In genomic region chr4:140756292-140757219, GRCh38 we compare ENCODE assay signal across 8 cellular contexts. TPM values are rescaled to one million over a fixed set of nuclear protein-coding genes. Genes with fewer than 3 reads are reported as not detected.
DNase-seq lines count a peak whose midpoint lies in the region; ATAC-seq and TF ChIP-seq lines count a peak whose summit lies in the region.

Gene TBC1D9 (minus strand): TSS chr4:140756385. CDS start chr4:140756045, 340 bp downstream.

- TF ChIP-seq POLR2A in IMR-90 (IDR thresholded peaks at IDR 0.05; ENCODE audit: low read depth, low read length): no peak

- no peak for TF ChIP-seq CTCF in IMR-90 (conservative IDR thresholded peaks at IDR 0.05; ENCODE audit: low read depth, low read length)
- TF ChIP-seq CTCF in OCI-LY1 (IDR thresholded peaks at IDR 0.05; ENCODE audit: low read length): no peak
- TF ChIP-seq CTCF in brain microvascular endothelial cell (IDR thresholded peaks at IDR 0.05; ENCODE audit: low read depth, low read length, missing control alignments): peak; percentile 28

- in situ Hi-C loops in IMR-90 (cut with MboI; ENCODE audit: low sequenced_read_pairs) (no loop called here), brain microvascular endothelial cell (cut with HindIII; ENCODE audit: low pct_ligation_motif_present, low sequenced_read_pairs) (no loop called here)

- peak within 1 kb of the TSS; percentile 83 for H3K9ac ChIP-seq in IMR-90 (ENCODE audit: low read depth, low read length)
- H3K9ac ChIP-seq in OCI-LY1 (ENCODE audit: low read length): peak within 1 kb of the TSS; percentile 31; the same call in 1 of the 2 replicates

- intact Hi-C loops in IMR-90 (cut with micrococcal nuclease): loop anchor here (5.0 kb wide), 5 partner anchors 64 to 234 kb away; partner anchors contain the start of gene ELMOD2
- intact Hi-C loops in posterior vena cava (cut with DNase I): no loop called here

- peak within 1 kb of the TSS; percentile 13 to 63; a peak in 2 of 4 replicates for H4K8ac ChIP-seq in IMR-90 (ENCODE audit: low read depth in 2 of 2, low read length in 2 of 2)

- no peaks in the 10 kb centered on the region for H3K79me2 ChIP-seq in OCI-LY1 (ENCODE audit: insufficient read depth, low read length)

- H3K79me1 ChIP-seq in IMR-90 (ENCODE audit: low read depth in 1 of 2, low read length in 2 of 2): peaks cover 0 to 5% of the 10 kb centered on the region in 2 experiments; a peak in 1 of 4 replicates

- peak within 1 kb of the TSS; percentile 44; the same call in 1 of the 3 replicates for H2BK15ac ChIP-seq in IMR-90 (ENCODE audit: low read depth, low read length)

- 0% methylated on average over 32 of the region's 79 CpGs; no CpG with 5 or more reads in 1 of the 2 experiments for WGBS in IMR-90 (ENCODE audit: extremely low coverage in 2 of 2, insufficient read length in 1 of 2), 2 experiments

- H3K27ac ChIP-seq in IMR-90 (ENCODE audit: insufficient read depth, low read length) (peak within 1 kb of the TSS; percentile 75), OCI-LY1 (ENCODE audit: low read depth, low read length, poor library complexity, severe bottlenecking) (no peak within 1 kb of the TSS), brain microvascular endothelial cell (peak within 1 kb of the TSS; percentile 60)

- POLR2A ChIA-PET in IMR-90 (lab: Charles Lee; ENCODE audit: unreplicated experiment): interaction anchor here (0.5 to 0.9 kb wide), 2 partner anchors 20 to 141 kb away, joined by 3 to 4 read pairs; no protein-coding TSS in a partner anchor

- peak; percentile 50 for ATAC-seq in GM21723 (IDR thresholded peaks at IDR 0.05; ENCODE audit: unreplicated experiment)
- peak; percentile 80 for ATAC-seq in IMR-90 (ENCODE audit: low read depth)

- no peaks in the 10 kb centered on the region for H3K9me3 ChIP-seq in IMR-90 (ENCODE audit: control insufficient read depth, insufficient read depth, low read length)
- H3K9me3 ChIP-seq in OCI-LY1 (ENCODE audit: low read length): no peaks in the 10 kb centered on the region

- no peak for TF ChIP-seq RAD21 in IMR-90 (IDR thresholded peaks at IDR 0.05; ENCODE audit: low read length)

- H4K20me1 ChIP-seq in IMR-90 (ENCODE audit: insufficient read depth, low read length) (no peaks in the 10 kb centered on the region), OCI-LY1 (ENCODE audit: insufficient read depth, low read length) (no peaks in the 10 kb centered on the region)

- H3K27me3 ChIP-seq in IMR-90 (ENCODE audit: control insufficient read depth, insufficient read depth, low read length) (no peaks in the 10 kb centered on the region), OCI-LY1 (ENCODE audit: insufficient read depth, low read length) (no peaks in the 10 kb centered on the region), brain microvascular endothelial cell (replicated peaks) (no peaks in the 10 kb centered on the region)

- no peak within 1 kb of the TSS for H2BK20ac ChIP-seq in IMR-90 (ENCODE audit: low read depth, low read length)

- peaks cover 5% of the 10 kb centered on the region; the same call in 1 of the 2 replicates for H3F3A ChIP-seq in OCI-LY1 (ENCODE audit: insufficient read depth, low read length)

- peak within 1 kb of the TSS; percentile 70 for H2AK9ac ChIP-seq in IMR-90 (replicated peaks; ENCODE audit: low read depth, low read length, poor library complexity)

- H2BK5ac ChIP-seq in IMR-90 (ENCODE audit: low read depth, low read length, poor library complexity, severe bottlenecking): peak within 1 kb of the TSS; percentile 27

- H3K36me3 ChIP-seq in IMR-90 (ENCODE audit: control insufficient read depth, insufficient read depth, low read length) (no peaks in the 10 kb centered on the region), OCI-LY1 (ENCODE audit: insufficient read depth, low read length) (no peaks in the 10 kb centered on the region), brain microvascular endothelial cell (replicated peaks) (no peaks in the 10 kb centered on the region)

- peak within 1 kb of the TSS; percentile 89 for H3K4me3 ChIP-seq in IMR-90 (ENCODE audit: insufficient read depth, low read depth, low read length)
- H3K4me3 ChIP-seq in OCI-LY1 (ENCODE audit: low read depth, low read length, poor library complexity, severe bottlenecking): peak within 1 kb of the TSS; percentile 61
- H3K4me3 ChIP-seq in brain microvascular endothelial cell (ENCODE audit: low read depth, low read length): peak within 1 kb of the TSS; percentile 80

- CTCF ChIA-PET in IMR-90 (lab: Yijun Ruan, JAX): interaction anchor here (0.6 to 0.7 kb wide), 3 partner anchors 10 to 1833 kb away, joined by 3 read pairs; no protein-coding TSS in a partner anchor

- dilution Hi-C loops in IMR-90 (cut with HindIII; ENCODE audit: low sequenced_read_pairs, unreplicated experiment): no loop called here

- H3K18ac ChIP-seq in IMR-90 (ENCODE audit: low read depth, low read length): peak within 1 kb of the TSS; percentile 12; the same call in 1 of the 2 replicates

- H2BK120ac ChIP-seq in IMR-90 (ENCODE audit: low read depth, low read length): peak within 1 kb of the TSS; percentile 31

- H2AFZ ChIP-seq in IMR-90 (replicated peaks; ENCODE audit: low read length, poor library complexity) (peak within 1 kb of the TSS; percentile 97), OCI-LY1 (ENCODE audit: low read length) (no peak within 1 kb of the TSS)

- H3K9me2 ChIP-seq in OCI-LY1 (ENCODE audit: low read depth, low read length): no peaks in the 10 kb centered on the region

- peak within 1 kb of the TSS; percentile 16 for H4K5ac ChIP-seq in IMR-90 (ENCODE audit: low read depth, low read length)

- peak within 1 kb of the TSS; percentile 74; the same call in 1 of the 2 replicates for H3K14ac ChIP-seq in IMR-90 (replicated peaks; ENCODE audit: low read depth, low read length)

- no peaks in the 10 kb centered on the region; the same call in 1 of the 2 replicates for H3K9me1 ChIP-seq in IMR-90 (ENCODE audit: insufficient read depth, low read length)

- no peaks in the 10 kb centered on the region for H3K4me1 ChIP-seq in IMR-90 (ENCODE audit: control insufficient read depth, insufficient read depth, low read length)
- peaks cover 20% of the 10 kb centered on the region for H3K4me1 ChIP-seq in OCI-LY1 (ENCODE audit: insufficient read depth, low read length, severe bottlenecking)

- peak within 1 kb of the TSS; percentile 79 for H3K4me2 ChIP-seq in IMR-90 (ENCODE audit: low read depth, low read length)
- peak within 1 kb of the TSS; percentile 83 for H3K4me2 ChIP-seq in OCI-LY1 (ENCODE audit: low read length)

- peak; percentile 75 for DNase-seq in GM03348 (ENCODE audit: low spot score)
- DNase-seq in IMR-90: peak; percentile 55
- peak; percentile 69 for DNase-seq in brain microvascular endothelial cell
- DNase-seq in hypothalamus (lab: John Stamatoyannopoulos, UW): peak in 48 of 51 donors; percentile 12 to 76 (median 34)
- DNase-seq in posterior vena cava (ENCODE audit: low spot score): peak; percentile 89
- no peak for DNase-seq in RKO (ENCODE audit: low spot score)

- H3K4ac ChIP-seq in IMR-90 (ENCODE audit: low read depth, low read length): peak within 1 kb of the TSS; percentile 76

- H2AK5ac ChIP-seq in IMR-90 (ENCODE audit: low read depth, low read length): peak within 1 kb of the TSS; percentile 6; the same call in 1 of the 2 replicates

- peak within 1 kb of the TSS; percentile 25; the same call in 1 of the 2 replicates for H4K91ac ChIP-seq in IMR-90 (ENCODE audit: insufficient read depth, low read depth, low read length)

- H3K23ac ChIP-seq in IMR-90 (ENCODE audit: low read depth, low read length): peak within 1 kb of the TSS; percentile 36; the same call in 1 of the 2 replicates

- no peak within 1 kb of the TSS; the same call in 1 of the 2 replicates for H3K56ac ChIP-seq in IMR-90 (ENCODE audit: extremely low read depth, insufficient read depth, low read length)

- no TSS peak for BruUV-seq in IMR-90 (replicated peaks; lab: Mats Ljungman, UMichigan)

TF ChIP-seq in IMR-90, 13 proteins besides CTCF, POLR2A, EP300 and RAD21:
- TF ChIP-seq BHLHE40 (IDR thresholded peaks at IDR 0.05; ENCODE audit: low read depth, low read length): peak; percentile 14; the same call in 1 of the 2 replicates
- no peak for TF ChIP-seq ELK1 (IDR thresholded peaks at IDR 0.05; ENCODE audit: borderline replicate concordance, low read depth, low read length)
- TF ChIP-seq RCOR1 (IDR thresholded peaks at IDR 0.05; ENCODE audit: insufficient replicate concordance, low read length): no peak
- no peak for TF ChIP-seq MXI1 (IDR thresholded peaks at IDR 0.05; ENCODE audit: borderline replicate concordance, low read depth, low read length)
- 0 out of 2 replicates have a peak, but pooled peaks have one; percentile 47 for TF ChIP-seq CEBPB (IDR thresholded peaks at IDR 0.05; ENCODE audit: low read depth, low read length)
- TF ChIP-seq MAZ (IDR thresholded peaks at IDR 0.05; ENCODE audit: borderline replicate concordance, low read depth, low read length): peak; percentile 5; the same call in 1 of the 2 replicates
TF ChIP-seq in IMR-90: peak in this region for 3.

RNA-seq across cellular contexts. Expression of gene TBC1D9, which starts in this region (rescaled TPM):
- total RNA-seq in IMR-90 (2012; rRNA removed) (15.2 and 16.9 TPM in 2 replicates), posterior vena cava (10 to 100 TPM; 13.9 to 16.9 TPM)
- 10.4 and 11.7 TPM in 2 replicates for polyA plus RNA-seq in IMR-90 (2012; rRNA removed)
- polyA plus RNA-seq in IMR-90 (2012; cell fraction: cytosol; rRNA removed): 5.9 and 6.3 TPM in 2 replicates
- polyA plus RNA-seq in IMR-90 (2012; cell fraction: nucleus; rRNA removed; ENCODE audit: low replicate concordance): 5.8 and 7.3 TPM in 2 replicates
